8 cellular contexts compared by ENCODE assay signal in genomic region chr12:103924761-103925641, GRCh38. TPM values are rescaled to one million over a fixed set of nuclear protein-coding genes. Genes with fewer than 3 reads are reported as not detected.
DNase-seq lines count a peak whose midpoint lies in the region; ATAC-seq and TF ChIP-seq lines count a peak whose summit lies in the region.

No MANE protein-coding gene starts in this region.

- H3K4me3 ChIP-seq in fibroblast of pulmonary artery (replicated peaks; ENCODE audit: low read depth, low read length) = no peak overlapping the region

- DNase-seq in Ammon's horn (ENCODE audit: low spot score) = peak; percentile 27
- peak; percentile 82 for DNase-seq in fibroblast of pulmonary artery (ENCODE audit: low read depth)
- no peak for DNase-seq in AML-193 (lab: John Stamatoyannopoulos, UW)
- DNase-seq in mesenteric fat pad (ENCODE audit: low spot score) = no peak
- no peak for DNase-seq in hypothalamus (lab: John Stamatoyannopoulos, UW)

- peak; percentile 38 for ATAC-seq in GM18909 (IDR thresholded peaks at IDR 0.05; ENCODE audit: poor library complexity, unreplicated experiment)
- peak; percentile 29 for ATAC-seq in HG03108 (IDR thresholded peaks at IDR 0.05; ENCODE audit: unreplicated experiment)
- no peak for ATAC-seq in SK-N-SH treated with all-trans-retinoic acid at 6 μM for 48 hours

- no peak for TF ChIP-seq CTCF in fibroblast of pulmonary artery (IDR thresholded peaks at IDR 0.05; ENCODE audit: low read length, missing control alignments)

TF ChIP-seq in SK-N-SH treated with all-trans-retinoic acid at 6 μM for 48 hours, 23 proteins besides CTCF, POLR2A, EP300 and RAD21:
- peak; percentile 71; the same call in 1 of the 2 replicates for TF ChIP-seq ZFP3 (CRISPR knock-in tag; IDR thresholded peaks at IDR 0.05)
- TF ChIP-seq TCF4 (CRISPR knock-in tag; IDR thresholded peaks at IDR 0.05; ENCODE audit: borderline replicate concordance) = no peak

RNA-seq across cellular contexts. Expression of gene HSP90B1, which starts 5.2 kb away (rescaled TPM):
- 870 TPM for total RNA-seq in mesenteric fat pad

RNA-seq across cellular contexts. Expression of gene TDG, which starts 40.7 kb away (rescaled TPM):
- total RNA-seq in mesenteric fat pad = 24.1 TPM

Comparison
In these comparisons a context has a peak if more than half of its experiments do, and no peak if none do; other contexts are left out.
1. DNase-seq: peak in Ammon's horn (single experiment) and fibroblast of pulmonary artery (single experiment); none in AML-193 (0 of 2), mesenteric fat pad (single experiment) and hypothalamus (0 of 51).